Comparison of ENCODE assay signal across 23 cellular contexts in genomic region chr4:82439088-82439487, GRCh38.
"Had no signal": no experiment of that assay in that cellular context is flagged by ENCODE, and none has a peak within 500 bp of the region (broad histone marks: within the 10 kb centered on the region; RNA-seq: fewer than 3 reads in every experiment).

No MANE protein-coding gene starts in this region.

- H3K9me3 Mint-ChIP-seq: dendritic cell treated with granulocyte-macrophage colony-stimulating factor and Interleukin-4, amounts not matched to agents 40 ng/mL and 50 ng/mL, for 4 days; natural killer cell treated with Interleukin-12 subunit alpha and Interleukin-12 subunit beta and Interleukin-15 and Interleukin-18, amount 100 ng/mL, for 72 hours had no signal

- H3K27ac ChIP-seq: heart right ventricle, neutrophil, ovary, prostate gland, spleen, stomach, suprapubic skin, tibial nerve had no signal

- H3K36me3 ChIP-seq: neutrophil, ovary, prostate gland, suprapubic skin, tibial nerve had no signal

- ATAC-seq: heart right ventricle; left cardiac atrium; natural killer cell treated with Interleukin-12 subunit alpha and Interleukin-12 subunit beta and Interleukin-15 and Interleukin-18, amount 100 ng/mL, for 72 hours had no signal

- H3K4me1 ChIP-seq: prostate gland, tibial nerve had no signal

- H3K27me3 Mint-ChIP-seq: brain; dendritic cell treated with granulocyte-macrophage colony-stimulating factor and Interleukin-4, amounts not matched to agents 40 ng/mL and 50 ng/mL, for 4 days; natural killer cell treated with Interleukin-12 subunit alpha and Interleukin-12 subunit beta and Interleukin-15 and Interleukin-18, amount 100 ng/mL, for 72 hours had no signal

- DNase-seq: activated CD4-positive, alpha-beta T cell treated with anti-CD3 and anti-CD28 coated beads, Interleukin-2, amount 50 U/mL, for 4 hours; activated effector memory CD4-positive, alpha-beta T cell treated with anti-CD3 and anti-CD28 coated beads, Interleukin-2, amount 50 U/mL, for 16 hours; aorta; effector CD4-positive, alpha-beta T cell; erythroblast; foreskin fibroblast; heart right ventricle; islet precursor cell; left cardiac atrium; midbrain; ovary; spleen; stimulated activated CD4-positive, alpha-beta T cell treated with anti-CD3 and anti-CD28 coated beads, Interleukin-4, amount 100 ng/mL, for 24 hours; stomach; T-helper 1 cell; T-helper 9 cell had no signal

- H3K4me3 Mint-ChIP-seq: brain; dendritic cell treated with granulocyte-macrophage colony-stimulating factor and Interleukin-4, amounts not matched to agents 40 ng/mL and 50 ng/mL, for 4 days; natural killer cell treated with Interleukin-12 subunit alpha and Interleukin-12 subunit beta and Interleukin-15 and Interleukin-18, amount 100 ng/mL, for 72 hours had no signal

- H3K27ac Mint-ChIP-seq: brain; dendritic cell treated with granulocyte-macrophage colony-stimulating factor and Interleukin-4, amounts not matched to agents 40 ng/mL and 50 ng/mL, for 4 days had no signal

- H3K27me3 ChIP-seq: heart right ventricle, neutrophil, ovary, spleen, stomach, suprapubic skin, tibial nerve had no signal

- H3K4me3 ChIP-seq: heart right ventricle, ovary, prostate gland, spleen, stomach, suprapubic skin, tibial nerve had no signal

- H3K9me3 ChIP-seq: heart right ventricle, neutrophil, ovary, prostate gland, spleen, stomach, suprapubic skin, tibial nerve had no signal
